ENCODE assay signal across 7 cellular contexts in the genomic region with DNA sequence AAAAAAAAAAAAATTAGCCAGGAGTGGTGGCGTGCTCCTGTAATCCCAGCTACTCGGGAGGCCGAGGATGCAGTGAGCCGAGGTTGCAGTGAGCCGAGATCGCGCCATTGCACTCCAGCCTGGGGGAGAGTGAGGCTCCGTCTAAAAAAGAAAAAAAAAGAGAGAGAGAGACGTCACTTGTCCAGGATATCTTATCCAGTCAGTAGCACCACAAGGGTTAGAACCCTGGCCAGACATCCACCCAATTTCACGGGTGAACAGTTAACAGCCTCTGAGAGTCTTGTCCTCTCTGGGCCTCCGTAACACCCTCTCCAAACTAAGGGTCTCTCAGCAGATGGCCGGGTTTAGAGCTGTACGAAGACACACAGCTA. TPM values are rescaled to one million over a fixed set of nuclear protein-coding genes. Genes with fewer than 3 reads are reported as not detected.
DNase-seq lines count a peak whose midpoint lies in the region; TF ChIP-seq lines count a peak whose summit lies in the region.

No MANE protein-coding gene starts in this region.

- no peaks in the 10 kb centered on the region for H3K9me3 Mint-ChIP-seq in activated CD4-positive, alpha-beta memory T cell treated with anti-CD3 and anti-CD28 coated beads for 36 hours

- no peaks in the 10 kb centered on the region for H3K27me3 Mint-ChIP-seq in activated CD4-positive, alpha-beta memory T cell treated with anti-CD3 and anti-CD28 coated beads for 36 hours

- no peak for TF ChIP-seq CTCF in HFF-Myc (IDR thresholded peaks at IDR 0.05; ENCODE audit: low read depth, low read length, missing control alignments)

- POLR2A ChIA-PET in activated CD4-positive, alpha-beta memory T cell treated with anti-CD3 and anti-CD28 coated beads for 36 hours (lab: Charles Lee) = interaction anchor here (0.6 to 1.4 kb wide), 3 partner anchors 17 to 48 kb away, joined by 3 to 6 read pairs (median 3); no protein-coding TSS in a partner anchor

- H3K9me3 ChIP-seq in iPS-18a (ENCODE audit: control insufficient read depth, low read depth, low read length) (no peaks in the 10 kb centered on the region), stomach smooth muscle (ENCODE audit: control insufficient read depth in 2 of 2, low read length in 2 of 2) (no peaks in the 10 kb centered on the region)

- H3K4me3 ChIP-seq in HFF-Myc (replicated peaks; ENCODE audit: low read depth, low read length) (peak overlapping the region; percentile 88), iPS-18a (ENCODE audit: low read length) (peak overlapping the region; percentile 100), stomach smooth muscle (ENCODE audit: low read length in 2 of 2) (peak overlapping the region; percentile 81 to 100)

- H3K36me3 Mint-ChIP-seq in activated CD4-positive, alpha-beta memory T cell treated with anti-CD3 and anti-CD28 coated beads for 36 hours = no peaks in the 10 kb centered on the region

- CTCF ChIA-PET in activated CD4-positive, alpha-beta memory T cell treated with anti-CD3 and anti-CD28 coated beads for 36 hours (lab: Charles Lee) = interaction anchor here (0.9 to 1.8 kb wide), 4 partner anchors 34 to 265 kb away, joined by 3 to 7 read pairs (median 4); no protein-coding TSS in a partner anchor

- DNase-seq in HFF-Myc (ENCODE audit: extremely low read depth, low read depth) (no peak), dermis blood vessel endothelial cell (no peak), NCI-H1092 (lab: John Stamatoyannopoulos, UW) (no peak), DMS153 treated with DMSO at 0.1 percent for 48 hours (lab: John Stamatoyannopoulos, UW; ENCODE audit: unreplicated experiment) (no peak)
- no peak for DNase-seq in activated CD4-positive, alpha-beta memory T cell treated with anti-CD3 and anti-CD28 coated beads for 36 hours

- H3K36me3 ChIP-seq in iPS-18a (ENCODE audit: control insufficient read depth, low read depth, low read length) (no peaks in the 10 kb centered on the region), stomach smooth muscle (ENCODE audit: control insufficient read depth in 2 of 2, insufficient read depth in 2 of 2, low read length in 2 of 2) (peaks cover 6 to 9% of the 10 kb centered on the region in 2 donors)

- H3K9ac ChIP-seq in iPS-18a (ENCODE audit: low read length) = peak overlapping the region; percentile 95
- peak overlapping the region; percentile 89 to 98 for H3K9ac ChIP-seq in stomach smooth muscle (ENCODE audit: low read length in 2 of 2)

- no peaks in the 10 kb centered on the region for H3K27me3 ChIP-seq in iPS-18a (ENCODE audit: control insufficient read depth, insufficient read depth, low read length)
- H3K27me3 ChIP-seq in stomach smooth muscle (ENCODE audit: control insufficient read depth in 1 of 2, insufficient read depth in 2 of 2, low read length in 2 of 2) = no peaks in the 10 kb centered on the region

- H3K4me1 ChIP-seq in iPS-18a (ENCODE audit: control insufficient read depth, low read depth, low read length) (peaks cover 7% of the 10 kb centered on the region), stomach smooth muscle (ENCODE audit: control insufficient read depth, insufficient read depth, low read length) (peaks cover 43% of the 10 kb centered on the region)

- H3K4me1 Mint-ChIP-seq in activated CD4-positive, alpha-beta memory T cell treated with anti-CD3 and anti-CD28 coated beads for 36 hours (ENCODE audit: low read depth) = peaks cover 38% of the 10 kb centered on the region

- peak overlapping the region; percentile 97 for H3K4me3 Mint-ChIP-seq in activated CD4-positive, alpha-beta memory T cell treated with anti-CD3 and anti-CD28 coated beads for 36 hours

- H3K27ac ChIP-seq in iPS-18a (ENCODE audit: low read length) (peak overlapping the region; percentile 98), stomach smooth muscle (ENCODE audit: low read length) (peak overlapping the region; percentile 90)

- H3K27ac Mint-ChIP-seq in activated CD4-positive, alpha-beta memory T cell treated with anti-CD3 and anti-CD28 coated beads for 36 hours = peak overlapping the region; percentile 95

- intact Hi-C loops in activated CD4-positive, alpha-beta memory T cell treated with anti-CD3 and anti-CD28 coated beads for 36 hours (cut with micrococcal nuclease) = no loop called here

RNA-seq across cellular contexts. Expression of a gene that starts 0.9 kb away (rescaled TPM):
- 10 to 100 TPM; 43.9 to 45.0 TPM for total RNA-seq in activated CD4-positive, alpha-beta memory T cell treated with anti-CD3 and anti-CD28 coated beads for 36 hours
- 28.9 and 65.8 TPM in 2 replicates for total RNA-seq in dermis blood vessel endothelial cell

RNA-seq across cellular contexts. Expression of a gene that starts 8.4 kb away (rescaled TPM):
- total RNA-seq in activated CD4-positive, alpha-beta memory T cell treated with anti-CD3 and anti-CD28 coated beads for 36 hours = not detected
- not detected in 2 replicates for total RNA-seq in dermis blood vessel endothelial cell

RNA-seq across cellular contexts. Expression of a gene that starts 12.2 kb away (rescaled TPM):
- not detected for total RNA-seq in activated CD4-positive, alpha-beta memory T cell treated with anti-CD3 and anti-CD28 coated beads for 36 hours
- not detected in 2 replicates for total RNA-seq in dermis blood vessel endothelial cell

RNA-seq across cellular contexts. Expression of a gene that starts 39.9 kb away (rescaled TPM):
- 1 to 10 TPM; 1.4 to 2.2 TPM for total RNA-seq in activated CD4-positive, alpha-beta memory T cell treated with anti-CD3 and anti-CD28 coated beads for 36 hours
- total RNA-seq in dermis blood vessel endothelial cell = 1.7 and 1.9 TPM in 2 replicates

RNA-seq across cellular contexts. Expression of a gene that starts 47.0 kb away (rescaled TPM):
- total RNA-seq in activated CD4-positive, alpha-beta memory T cell treated with anti-CD3 and anti-CD28 coated beads for 36 hours = 10 to 100 TPM; 62.4 to 63.1 TPM
- 16.8 and 18.4 TPM in 2 replicates for total RNA-seq in dermis blood vessel endothelial cell
